In the genomic region with DNA sequence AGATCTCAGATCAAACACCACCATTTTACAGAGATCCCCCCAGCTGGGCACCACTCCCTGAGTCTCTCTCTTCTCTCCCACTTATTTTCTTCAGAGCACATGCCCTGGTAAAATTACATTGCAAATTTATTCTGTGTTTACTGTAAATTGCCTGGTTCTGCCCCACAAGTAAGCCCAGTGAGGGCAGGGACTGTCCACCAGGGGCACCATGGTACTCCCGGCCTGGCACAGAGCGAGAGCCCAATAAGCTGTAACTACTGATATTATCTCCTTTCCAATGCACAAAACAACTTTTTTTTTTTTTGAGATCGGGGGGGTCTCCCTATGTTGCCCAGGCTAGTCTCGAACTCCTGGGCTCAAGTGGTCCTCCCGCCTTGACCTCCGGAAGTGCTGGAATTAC, we compare ENCODE assay signal across 23 cellular contexts.
DNase-seq lines count a peak whose midpoint lies in the region; ATAC-seq and TF ChIP-seq lines count a peak whose summit lies in the region.
"Had no signal": no experiment of that assay in that cellular context is flagged by ENCODE, and none has a peak within 500 bp of the region (broad histone marks: within the 10 kb centered on the region; RNA-seq: fewer than 3 reads in every experiment).

No MANE protein-coding gene starts in this region.

- no peaks in the 10 kb centered on the region for H3K9me3 Mint-ChIP-seq in neural progenitor cell
- H3K9me3 Mint-ChIP-seq: activated T-cell treated with anti-CD3 and anti-CD28 coated beads, Interleukin-2, amount 50 U/mL, for 24 hours had no signal

- H3K79me2 ChIP-seq in HCT116 (ENCODE audit: insufficient read depth, low read length) (no peaks in the 10 kb centered on the region), SU-DHL-6 (ENCODE audit: insufficient read depth, low read length) (peaks cover 6% of the 10 kb centered on the region; the same call in 1 of the 2 replicates), neural progenitor cell (ENCODE audit: low read depth) (no peaks in the 10 kb centered on the region)

- intact Hi-C loops in HCT116 (cut with micrococcal nuclease): no loop called here

- no peak overlapping the region for H3K27ac Mint-ChIP-seq in neural progenitor cell
- H3K27ac Mint-ChIP-seq: activated T-cell treated with anti-CD3 and anti-CD28 coated beads, Interleukin-2, amount 50 U/mL, for 24 hours; brain had no signal

- no peaks in the 10 kb centered on the region for H3K9me2 ChIP-seq in HCT116 (ENCODE audit: insufficient read depth)
- H3K9me2 ChIP-seq in SU-DHL-6 (replicated peaks; ENCODE audit: insufficient read depth, low read length): no peaks in the 10 kb centered on the region

- H3K27me3 Mint-ChIP-seq in neural progenitor cell (ENCODE audit: insufficient read depth, low read depth): peaks cover 7% of the 10 kb centered on the region

- H3K9me3 ChIP-seq in HCT116 (ENCODE audit: control insufficient read depth in 1 of 2, insufficient read depth in 1 of 2, low read depth in 1 of 2, low read length in 2 of 2): no peaks in the 10 kb centered on the region
- H3K9me3 ChIP-seq in SU-DHL-6 (ENCODE audit: insufficient read depth, low read length): no peaks in the 10 kb centered on the region
- no peaks in the 10 kb centered on the region for H3K9me3 ChIP-seq in neural progenitor cell (ENCODE audit: low read depth)
- H3K9me3 ChIP-seq: psoas muscle, upper lobe of left lung had no signal

- H3K27ac ChIP-seq in C4-2B (no peak overlapping the region), HCT116 (ENCODE audit: low read depth, low read length) (no peak overlapping the region), SU-DHL-6 (ENCODE audit: low read depth, low read length) (no peak overlapping the region), neural progenitor cell (no peak overlapping the region)
- H3K27ac ChIP-seq: PC-9, psoas muscle, upper lobe of left lung had no signal

- TF ChIP-seq POLR2A in HCT116 (IDR thresholded peaks at IDR 0.05; ENCODE audit: borderline replicate concordance, extremely low read depth, insufficient read depth, insufficient read length): no peak

- H3F3A ChIP-seq in SU-DHL-6 (ENCODE audit: insufficient read depth) (peaks cover 7% of the 10 kb centered on the region; the same call in 1 of the 2 replicates), neural progenitor cell (ENCODE audit: low read depth) (no peaks in the 10 kb centered on the region)

- DNase-seq in HCT116 (ENCODE audit: low read depth, low spot score) (no peak), neural progenitor cell (ENCODE audit: low spot score) (no peak), NOMO-1 (lab: John Stamatoyannopoulos, UW; ENCODE audit: unreplicated experiment in 2 of 2) (no peak), NCI-H128 (lab: John Stamatoyannopoulos, UW; ENCODE audit: unreplicated experiment) (no peak)
- DNase-seq: activated gamma-delta T cell treated with Interleukin-2 at 50 U/mL for 16 hours; activated T-cell treated with anti-CD3 and anti-CD28 coated beads, Interleukin-2, amount 50 U/mL, for 24 hours; Calu3; DND-41; effector CD4-positive, alpha-beta T cell; kidney glomerular epithelial cell; NCI-H1436; NCI-H446; PC-9; psoas muscle; SIG-M5; upper lobe of left lung had no signal

- H3K4me1 ChIP-seq in HCT116 (ENCODE audit: control insufficient read depth in 1 of 2, insufficient read depth in 2 of 2, low read length in 2 of 2) (no peaks in the 10 kb centered on the region), neural progenitor cell (peaks cover 9% of the 10 kb centered on the region)
- H3K4me1 ChIP-seq: psoas muscle, upper lobe of left lung had no signal

- RAD21 ChIA-PET in HCT116 (lab: Charles Lee; ENCODE audit: low non-redundant PET in 1 of 2, low total read pairs in 2 of 2, uncharacterized antibody in 2 of 2, unreplicated experiment in 2 of 2): no interaction called here

- H3K27me3 ChIP-seq in HCT116 (ENCODE audit: insufficient read depth, low read length) (peaks cover 52% of the 10 kb centered on the region), SU-DHL-6 (ENCODE audit: low read length) (no peaks in the 10 kb centered on the region), neural progenitor cell (no peaks in the 10 kb centered on the region)
- H3K27me3 ChIP-seq: upper lobe of left lung had no signal

- H3K36me3 Mint-ChIP-seq in neural progenitor cell: no peaks in the 10 kb centered on the region
- H3K36me3 Mint-ChIP-seq: brain, CD14-positive monocyte had no signal

- POLR2A ChIA-PET in HCT116 (lab: Charles Lee): interaction anchor here (1.6 kb wide), 1 partner anchor 12 kb away, joined by 3 read pairs; no protein-coding TSS in a partner anchor

- H3K4me2 ChIP-seq in HCT116 (ENCODE audit: low read length) (no peak overlapping the region), SU-DHL-6 (ENCODE audit: low read depth, low read length, poor library complexity, severe bottlenecking) (no peak overlapping the region), neural progenitor cell (no peak overlapping the region)
- H3K4me2 ChIP-seq: PC-9 had no signal

- TF ChIP-seq CTCF in C4-2B (conservative IDR thresholded peaks at IDR 0.05) (peak; percentile 21), HCT116 (IDR thresholded peaks at IDR 0.05 in 2 of 3, conservative IDR thresholded peaks at IDR 0.05 in 1 of 3; ENCODE audit: borderline replicate concordance in 1 of 3, insufficient read depth in 1 of 3, low read depth in 2 of 3, low read length in 2 of 3) (peak in 2 of 3 experiments; percentile 18; a peak in 2 of 6 replicates), SU-DHL-6 (IDR thresholded peaks at IDR 0.05; ENCODE audit: insufficient read depth, low read length, poor library complexity, severe bottlenecking) (peak; percentile 9), neural progenitor cell (IDR thresholded peaks at IDR 0.05) (peak; percentile 10)

- ATAC-seq in HCT116 (no peak), SK-N-SH treated with all-trans-retinoic acid at 6 μM for 48 hours (no peak), HG03097 (IDR thresholded peaks at IDR 0.05; ENCODE audit: low FRiP score, unreplicated experiment) (no peak)
- ATAC-seq: psoas muscle had no signal

- peaks cover 16% of the 10 kb centered on the region for H3K4me1 Mint-ChIP-seq in neural progenitor cell
- H3K4me1 Mint-ChIP-seq: CD14-positive monocyte had no signal

- H3K4me3 Mint-ChIP-seq in neural progenitor cell: no peak overlapping the region
- H3K4me3 Mint-ChIP-seq: activated T-cell treated with anti-CD3 and anti-CD28 coated beads, Interleukin-2, amount 50 U/mL, for 24 hours; brain; CD14-positive monocyte had no signal

- H3K4me3 ChIP-seq in HCT116 (replicated peaks in 1 of 2; ENCODE audit: low read depth in 1 of 2, low read length in 2 of 2): no peak overlapping the region
- no peak overlapping the region for H3K4me3 ChIP-seq in SU-DHL-6 (ENCODE audit: insufficient read depth, low read length, poor library complexity, severe bottlenecking)
- no peak overlapping the region for H3K4me3 ChIP-seq in neural progenitor cell
- H3K4me3 ChIP-seq: lung, PC-9, psoas muscle, upper lobe of left lung had no signal

- H3K36me3 ChIP-seq in HCT116 (ENCODE audit: control insufficient read depth in 1 of 2, insufficient read depth in 2 of 2, low read length in 2 of 2) (no peaks in the 10 kb centered on the region), SU-DHL-6 (ENCODE audit: low read length) (peaks cover 6% of the 10 kb centered on the region; the same call in 1 of the 2 replicates), neural progenitor cell (no peaks in the 10 kb centered on the region)
- H3K36me3 ChIP-seq: upper lobe of left lung had no signal

- CTCF ChIA-PET in HCT116 (lab: Charles Lee): interaction anchor here (0.8 kb wide), 1 partner anchor 10 kb away, joined by 3 read pairs; no protein-coding TSS in a partner anchor

- TF ChIP-seq RAD21 in HCT116 (IDR thresholded peaks at IDR 0.05; ENCODE audit: low read depth): no peak

- H3K9ac ChIP-seq in HCT116 (ENCODE audit: low read length): no peak overlapping the region
- H3K9ac ChIP-seq in SU-DHL-6 (ENCODE audit: low read length): no peak overlapping the region
- no peak overlapping the region for H3K9ac ChIP-seq in neural progenitor cell

- H2AFZ ChIP-seq in HCT116 (ENCODE audit: low read depth, low read length, poor library complexity, severe bottlenecking) (no peak overlapping the region), SU-DHL-6 (ENCODE audit: low read depth, low read length, severe bottlenecking) (no peak overlapping the region), neural progenitor cell (replicated peaks) (no peak overlapping the region)
- H2AFZ ChIP-seq: PC-9 had no signal

- no TSS peak for BruUV-seq in HCT116 (replicated peaks; lab: Mats Ljungman, UMichigan)

- H4K20me1 ChIP-seq in HCT116 (ENCODE audit: insufficient read depth) (no peaks in the 10 kb centered on the region), SU-DHL-6 (ENCODE audit: low read depth, low read length) (no peaks in the 10 kb centered on the region), neural progenitor cell (ENCODE audit: low read depth) (no peaks in the 10 kb centered on the region)

TF ChIP-seq in HCT116, 20 proteins besides CTCF, POLR2A, EP300 and RAD21 (continues in another document):
- no peak for TF ChIP-seq TCF7L2 (IDR thresholded peaks at IDR 0.05; ENCODE audit: borderline replicate concordance, extremely low read depth, insufficient read depth, insufficient read length)

TF ChIP-seq in SK-N-SH treated with all-trans-retinoic acid at 6 μM for 48 hours, 23 proteins besides CTCF, POLR2A, EP300 and RAD21 (continues in another document):
- TF ChIP-seq OSR1 (CRISPR knock-in tag; IDR thresholded peaks at IDR 0.05): no peak
- TF ChIP-seq CSDC2 (CRISPR knock-in tag; IDR thresholded peaks at IDR 0.05): no peak
- TF ChIP-seq, protein P1, sequence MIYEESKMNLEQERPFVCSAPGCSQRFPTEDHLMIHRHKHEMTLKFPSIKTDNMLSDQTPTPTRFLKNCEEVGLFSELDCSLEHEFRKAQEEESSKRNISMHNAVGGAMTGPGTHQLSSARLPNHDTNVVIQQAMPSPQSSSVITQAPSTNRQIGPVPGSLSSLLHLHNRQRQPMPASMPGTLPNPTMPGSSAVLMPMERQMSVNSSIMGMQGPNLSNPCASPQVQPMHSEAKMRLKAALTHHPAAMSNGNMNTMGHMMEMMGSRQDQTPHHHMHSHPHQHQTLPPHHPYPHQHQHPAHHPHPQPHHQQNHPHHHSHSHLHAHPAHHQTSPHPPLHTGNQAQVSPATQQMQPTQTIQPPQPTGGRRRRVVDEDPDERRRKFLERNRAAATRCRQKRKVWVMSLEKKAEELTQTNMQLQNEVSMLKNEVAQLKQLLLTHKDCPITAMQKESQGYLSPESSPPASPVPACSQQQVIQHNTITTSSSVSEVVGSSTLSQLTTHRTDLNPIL (CRISPR knock-in tag; IDR thresholded peaks at IDR 0.05; ENCODE audit: low read depth): no peak
- no peak for TF ChIP-seq GLIS3 (CRISPR knock-in tag; IDR thresholded peaks at IDR 0.05)
- no peak for TF ChIP-seq TOX (CRISPR knock-in tag; IDR thresholded peaks at IDR 0.05; ENCODE audit: borderline replicate concordance)
- no peak for TF ChIP-seq TCF4 (CRISPR knock-in tag; IDR thresholded peaks at IDR 0.05; ENCODE audit: borderline replicate concordance)
